Comparison of ENCODE assay signal across 19 cellular contexts in the genomic region with DNA sequence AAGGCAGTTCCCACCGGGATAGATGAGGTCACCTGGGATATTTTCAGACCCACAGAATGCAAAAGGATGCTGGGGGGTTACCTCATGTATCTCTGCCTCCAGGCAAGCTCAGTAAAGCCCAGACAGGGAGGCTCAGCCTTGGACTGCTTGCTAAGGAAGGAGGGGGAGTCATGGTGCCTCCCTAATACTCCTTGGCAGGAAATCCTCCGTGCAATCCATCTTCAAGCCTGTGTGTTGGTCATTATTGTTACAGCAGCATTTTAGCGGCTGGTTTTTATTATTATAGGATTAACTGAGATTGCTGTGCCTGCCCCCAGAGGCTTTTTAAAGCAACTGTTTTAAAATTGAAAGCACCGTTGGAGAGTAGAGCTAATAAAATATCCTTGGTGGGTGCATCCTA.
DNase-seq lines count a peak whose midpoint lies in the region; ATAC-seq and TF ChIP-seq lines count a peak whose summit lies in the region.
"Had no signal": no experiment of that assay in that cellular context is flagged by ENCODE, and none has a peak within 500 bp of the region (broad histone marks: within the 10 kb centered on the region; RNA-seq: fewer than 3 reads in every experiment).

No MANE protein-coding gene starts in this region.

- H3K4me3 Mint-ChIP-seq in CD14-positive monocyte (no peak overlapping the region), T-cell (no peak overlapping the region)
- H3K4me3 Mint-ChIP-seq: activated CD8-positive, alpha-beta T cell treated with anti-CD3 and anti-CD28 coated beads, Interleukin-2, amount 10 ng/mL, durations not matched to agents 7 days and 5 days; activated naive CD8-positive, alpha-beta T cell treated with anti-CD3 and anti-CD28 coated beads, Interleukin-2, amount 50 U/mL, for 24 hours; CD4-positive, alpha-beta memory T cell; immature natural killer cell had no signal

- ATAC-seq in T-cell (replicated peaks in 1 of 4), result no peak
- ATAC-seq: activated CD8-positive, alpha-beta T cell treated with anti-CD3 and anti-CD28 coated beads, Interleukin-2, amount 10 ng/mL, durations not matched to agents 7 days and 5 days; activated naive CD8-positive, alpha-beta T cell treated with anti-CD3 and anti-CD28 coated beads, Interleukin-2, amount 50 U/mL, for 24 hours; K562; right cardiac atrium had no signal

- H3K9me3 Mint-ChIP-seq in CD14-positive monocyte, result peaks cover 0 to 2% (median 0%) of the 10 kb centered on the region in 7 donors
- no peaks in the 10 kb centered on the region for H3K9me3 Mint-ChIP-seq in T-cell
- H3K9me3 Mint-ChIP-seq: activated naive CD8-positive, alpha-beta T cell treated with anti-CD3 and anti-CD28 coated beads, Interleukin-2, amount 50 U/mL, for 24 hours; CD4-positive, alpha-beta memory T cell had no signal

- no peak for TF ChIP-seq CTCF in CD14-positive monocyte (IDR thresholded peaks at IDR 0.05)
- TF ChIP-seq CTCF in left ventricle myocardium inferior (IDR thresholded peaks at IDR 0.05; ENCODE audit: borderline replicate concordance), result no peak

- H3K27me3 Mint-ChIP-seq in CD14-positive monocyte (ENCODE audit: low read depth in 3 of 3) (peaks cover 4 to 7% (median 6%) of the 10 kb centered on the region in 3 donors), T-cell (peaks cover 22 to 32% of the 10 kb centered on the region in 2 donors)

- H3K27ac Mint-ChIP-seq in CD14-positive monocyte, result no peak overlapping the region
- H3K27ac Mint-ChIP-seq in T-cell, result no peak overlapping the region
- H3K27ac Mint-ChIP-seq: activated CD8-positive, alpha-beta T cell treated with anti-CD3 and anti-CD28 coated beads, Interleukin-2, amount 10 ng/mL, durations not matched to agents 7 days and 5 days; activated naive CD8-positive, alpha-beta T cell treated with anti-CD3 and anti-CD28 coated beads, Interleukin-2, amount 50 U/mL, for 24 hours; immature natural killer cell had no signal

- H3K27ac ChIP-seq in SJCRH30 (peak overlapping the region; percentile 86), left ventricle myocardium inferior (replicated peaks) (no peak overlapping the region)
- H3K27ac ChIP-seq: neutrophil had no signal

- H3K4me1 Mint-ChIP-seq in CD14-positive monocyte (peaks cover 7% of the 10 kb centered on the region), T-cell (no peaks in the 10 kb centered on the region)
- H3K4me1 Mint-ChIP-seq: activated naive CD8-positive, alpha-beta T cell treated with anti-CD3 and anti-CD28 coated beads, Interleukin-2, amount 50 U/mL, for 24 hours; CD4-positive, alpha-beta memory T cell; immature natural killer cell had no signal

- H3K36me3 ChIP-seq in SJCRH30, result no peaks in the 10 kb centered on the region
- no peaks in the 10 kb centered on the region for H3K36me3 ChIP-seq in left ventricle myocardium inferior
- H3K36me3 ChIP-seq: neutrophil had no signal

- H3K4me3 ChIP-seq in SJCRH30 (no peak overlapping the region), left ventricle myocardium inferior (no peak overlapping the region)
- H3K4me3 ChIP-seq: K562 had no signal

- H3K27me3 ChIP-seq in SJCRH30 (no peaks in the 10 kb centered on the region), left ventricle myocardium inferior (ENCODE audit: low read depth) (peaks cover 65% of the 10 kb centered on the region)

- no peaks in the 10 kb centered on the region for H3K9me3 ChIP-seq in SJCRH30 (replicated peaks)
- H3K9me3 ChIP-seq in left ventricle myocardium inferior (replicated peaks), result no peaks in the 10 kb centered on the region
- H3K9me3 ChIP-seq: neutrophil had no signal

- DNase-seq in GM04504 (ENCODE audit: low read depth), result peak; percentile 67
- DNase-seq in SJCRH30, result peak; percentile 81 to 85
- peak; percentile 61 for DNase-seq in fibroblast of the conjunctiva (ENCODE audit: low read depth)
- peak; percentile 72 for DNase-seq in stromal cell of bone marrow (ENCODE audit: low read depth)
- DNase-seq in CD14-positive monocyte (ENCODE audit: low spot score), result no peak
- DNase-seq in NCI-H1092 treated with DMSO at 0.1 percent for 48 hours (lab: John Stamatoyannopoulos, UW), result no peak
- no peak for DNase-seq in left ventricle myocardium inferior
- DNase-seq in T-cell, result no peak
- DNase-seq: activated CD8-positive, alpha-beta T cell treated with anti-CD3 and anti-CD28 coated beads, Interleukin-2, amount 10 ng/mL, durations not matched to agents 7 days and 5 days; activated naive CD8-positive, alpha-beta T cell treated with anti-CD3 and anti-CD28 coated beads, Interleukin-2, amount 50 U/mL, for 24 hours; CD4-positive, alpha-beta memory T cell; immature natural killer cell; NCI-H1417 treated with DMSO at 0.1 percent for 48 hours; OCI-M1; right cardiac atrium; stimulated activated CD4-positive, alpha-beta T cell treated with anti-CD3 and anti-CD28 coated beads, Interleukin-2, amount 100 ng/mL, for 24 hours; SW 1271 had no signal

- CTCF ChIA-PET in T-cell (lab: Charles Lee), result no interaction called here

- H3K36me3 Mint-ChIP-seq in CD14-positive monocyte (no peaks in the 10 kb centered on the region), T-cell (no peaks in the 10 kb centered on the region)
- H3K36me3 Mint-ChIP-seq: CD4-positive, alpha-beta memory T cell; immature natural killer cell had no signal

- POLR2A ChIA-PET in T-cell (lab: Charles Lee), result no interaction called here

- H3K4me1 ChIP-seq in SJCRH30 (peaks cover 43% of the 10 kb centered on the region), left ventricle myocardium inferior (peaks cover 3% of the 10 kb centered on the region)

- intact Hi-C loops in CD14-positive monocyte (cut with micrococcal nuclease), result no loop called here
- intact Hi-C loops in left ventricle myocardium inferior (cut with micrococcal nuclease), result no loop called here

Comparison
In these comparisons a context has a peak if more than half of its experiments do, and no peak if none do; other contexts are left out.
1. DNase-seq: peak in GM04504 (single experiment), SJCRH30 (2 of 2), fibroblast of the conjunctiva (single experiment) and stromal cell of bone marrow (single experiment); none in CD14-positive monocyte (single experiment), NCI-H1092 treated with DMSO at 0.1 percent for 48 hours (single experiment), left ventricle myocardium inferior (single experiment) and T-cell (0 of 34).